Comparison of ENCODE assay signal across 31 cellular contexts in the genomic region with DNA sequence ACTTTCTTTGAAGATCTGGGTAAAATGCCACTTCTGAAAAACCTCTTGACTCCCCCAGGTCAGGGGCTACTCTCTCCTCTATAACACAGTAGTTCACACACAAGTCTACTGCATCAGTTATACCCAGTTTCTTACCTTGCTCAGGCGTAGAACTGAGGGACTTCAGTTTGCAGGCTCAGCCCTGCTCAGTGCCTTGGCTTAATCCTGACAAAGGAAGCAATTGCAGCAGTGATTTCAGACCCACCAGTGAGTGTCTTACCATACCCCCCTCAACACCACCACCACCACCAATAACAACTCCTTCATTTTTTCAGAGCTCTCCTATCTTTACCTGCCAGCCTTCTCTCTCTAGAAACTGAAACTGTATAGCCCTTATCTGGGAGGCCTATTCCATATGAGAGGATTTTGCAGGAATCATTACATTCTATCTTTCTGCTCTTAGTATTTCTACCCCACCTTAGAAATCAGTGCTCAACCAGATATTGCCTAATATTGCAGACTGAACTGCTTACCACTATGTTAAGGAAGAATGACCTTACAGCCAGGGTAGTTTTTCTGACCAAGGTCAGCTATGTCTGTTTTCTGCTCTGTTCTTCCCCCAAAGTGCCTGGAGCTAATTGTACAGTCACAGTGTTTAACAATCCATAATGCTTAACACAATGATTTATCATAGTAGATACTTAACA.
DNase-seq lines count a peak whose midpoint lies in the region; ATAC-seq and TF ChIP-seq lines count a peak whose summit lies in the region.
"Had no signal": no experiment of that assay in that cellular context is flagged by ENCODE, and none has a peak within 500 bp of the region (broad histone marks: within the 10 kb centered on the region; RNA-seq: fewer than 3 reads in every experiment).

No MANE protein-coding gene starts in this region.

- POLR2A ChIA-PET in activated CD4-positive, alpha-beta T cell treated with anti-CD3 and anti-CD28 coated beads, Interleukin-2, amount 10 ng/mL, durations not matched to agents 7 days and 5 days (lab: Charles Lee) = interaction anchor here (0.7 kb wide), 1 partner anchor 56 kb away, joined by 3 read pairs; no protein-coding TSS in a partner anchor
- POLR2A ChIA-PET in activated naive CD8-positive, alpha-beta T cell treated with anti-CD3 and anti-CD28 coated beads, Interleukin-2, amount 10 ng/mL, durations not matched to agents 7 days and 5 days (lab: Charles Lee) = interaction anchor here (0.6 to 0.9 kb wide), 2 partner anchors 104 to 107 kb away, joined by 3 to 4 read pairs; no protein-coding TSS in a partner anchor

- CTCF ChIA-PET in activated CD4-positive, alpha-beta T cell treated with anti-CD3 and anti-CD28 coated beads, Interleukin-2, amount 10 ng/mL, durations not matched to agents 7 days and 5 days (lab: Charles Lee) = interaction anchor here (0.5 to 1.9 kb wide), 4 partner anchors 9 to 157 kb away, joined by 3 to 7 read pairs (median 4); no protein-coding TSS in a partner anchor

- ATAC-seq in activated naive CD8-positive, alpha-beta T cell treated with anti-CD3 and anti-CD28 coated beads, Interleukin-2, amount 10 ng/mL, durations not matched to agents 7 days and 5 days (ENCODE audit: low read depth) = no peak
- no peak for ATAC-seq in right lobe of liver
- ATAC-seq: activated T-cell treated with anti-CD3 and anti-CD28 coated beads, Interleukin-2, amount 50 U/mL, for 4 hours; left lung had no signal

- peaks cover under 1% of the 10 kb centered on the region for H3K4me1 ChIP-seq in parathyroid adenoma
- H3K4me1 ChIP-seq in right lobe of liver = peaks cover 0 to 7% (median 2%) of the 10 kb centered on the region in 4 donors
- H3K4me1 ChIP-seq: Caco-2 had no signal

- intact Hi-C loops in right lobe of liver (cut with DNase I) = no loop called here

- no peak overlapping the region for H3K4me3 Mint-ChIP-seq in activated CD4-positive, alpha-beta T cell treated with anti-CD3 and anti-CD28 coated beads, Interleukin-2, amount 10 ng/mL, durations not matched to agents 7 days and 5 days
- no peak overlapping the region for H3K4me3 Mint-ChIP-seq in activated naive CD8-positive, alpha-beta T cell treated with anti-CD3 and anti-CD28 coated beads, Interleukin-2, amount 10 ng/mL, durations not matched to agents 7 days and 5 days
- H3K4me3 Mint-ChIP-seq: activated T-cell treated with anti-CD3 and anti-CD28 coated beads, Interleukin-2, amount 50 U/mL, for 4 hours; brain; immature natural killer cell had no signal

- peak overlapping the region; percentile 6 for H3K4me2 ChIP-seq in parathyroid adenoma (ENCODE audit: low read length)
- H3K4me2 ChIP-seq: hepatocyte had no signal

- no peak for TF ChIP-seq POLR2A in right lobe of liver (IDR thresholded peaks at IDR 0.05)

- peaks cover 16% of the 10 kb centered on the region for H3K36me3 Mint-ChIP-seq in activated CD4-positive, alpha-beta T cell treated with anti-CD3 and anti-CD28 coated beads, Interleukin-2, amount 10 ng/mL, durations not matched to agents 7 days and 5 days (ENCODE audit: low read depth)
- peaks cover 3% of the 10 kb centered on the region for H3K36me3 Mint-ChIP-seq in activated naive CD8-positive, alpha-beta T cell treated with anti-CD3 and anti-CD28 coated beads, Interleukin-2, amount 10 ng/mL, durations not matched to agents 7 days and 5 days
- H3K36me3 Mint-ChIP-seq: brain, immature natural killer cell had no signal

- H3K79me2 ChIP-seq in parathyroid adenoma = no peaks in the 10 kb centered on the region
- H3K79me2 ChIP-seq: hepatocyte had no signal

- H3K27ac Mint-ChIP-seq in activated CD4-positive, alpha-beta T cell treated with anti-CD3 and anti-CD28 coated beads, Interleukin-2, amount 10 ng/mL, durations not matched to agents 7 days and 5 days = peak overlapping the region; percentile 61
- H3K27ac Mint-ChIP-seq in activated naive CD8-positive, alpha-beta T cell treated with anti-CD3 and anti-CD28 coated beads, Interleukin-2, amount 10 ng/mL, durations not matched to agents 7 days and 5 days = peak overlapping the region; percentile 17
- H3K27ac Mint-ChIP-seq: progenitor cell of endocrine pancreas had no signal

- H3K4me1 Mint-ChIP-seq in activated CD4-positive, alpha-beta T cell treated with anti-CD3 and anti-CD28 coated beads, Interleukin-2, amount 10 ng/mL, durations not matched to agents 7 days and 5 days = peaks cover 79% of the 10 kb centered on the region
- peaks cover 58% of the 10 kb centered on the region for H3K4me1 Mint-ChIP-seq in activated naive CD8-positive, alpha-beta T cell treated with anti-CD3 and anti-CD28 coated beads, Interleukin-2, amount 10 ng/mL, durations not matched to agents 7 days and 5 days

- WGBS in right lobe of liver (ENCODE audit: insufficient coverage, low coverage, low lambda C conversion rate, missing lambda C conversion rate) = no CpG with 5 or more reads among the region's 1 CpG

- H3K4me3 ChIP-seq in parathyroid adenoma (ENCODE audit: low read depth, low read length) = no peak overlapping the region
- no peak overlapping the region for H3K4me3 ChIP-seq in right lobe of liver
- H3K4me3 ChIP-seq: hepatocyte, left lung, tibial artery had no signal

- H2AFZ ChIP-seq in parathyroid adenoma = no peak overlapping the region
- H2AFZ ChIP-seq: hepatocyte had no signal

- no peaks in the 10 kb centered on the region for H3K27me3 Mint-ChIP-seq in activated CD4-positive, alpha-beta T cell treated with anti-CD3 and anti-CD28 coated beads, Interleukin-2, amount 10 ng/mL, durations not matched to agents 7 days and 5 days
- no peaks in the 10 kb centered on the region for H3K27me3 Mint-ChIP-seq in activated naive CD8-positive, alpha-beta T cell treated with anti-CD3 and anti-CD28 coated beads, Interleukin-2, amount 10 ng/mL, durations not matched to agents 7 days and 5 days
- H3K27me3 Mint-ChIP-seq: brain had no signal

- H3K9me3 ChIP-seq in parathyroid adenoma (ENCODE audit: control insufficient read depth, low read length) (no peaks in the 10 kb centered on the region), right lobe of liver (no peaks in the 10 kb centered on the region)
- H3K9me3 ChIP-seq: Caco-2, left lung, tibial artery had no signal

- no peaks in the 10 kb centered on the region for H3K36me3 ChIP-seq in parathyroid adenoma (ENCODE audit: control insufficient read depth, insufficient read depth, low read length)
- H3K36me3 ChIP-seq in right lobe of liver = no peaks in the 10 kb centered on the region
- H3K36me3 ChIP-seq: left lung, tibial artery had no signal

- DNase-seq in activated CD4-positive, alpha-beta T cell treated with anti-CD3 and anti-CD28 coated beads, Interleukin-2, amount 10 ng/mL, durations not matched to agents 7 days and 5 days = no peak
- no peak for DNase-seq in activated CD4-positive, alpha-beta T cell treated with anti-CD3 and anti-CD28 coated beads for 1 hour
- peak; percentile 34 for DNase-seq in NCI-H226
- no peak for DNase-seq in activated naive CD8-positive, alpha-beta T cell treated with anti-CD3 and anti-CD28 coated beads, Interleukin-2, amount 10 ng/mL, durations not matched to agents 7 days and 5 days
- no peak for DNase-seq in stimulated activated CD4-positive, alpha-beta T cell treated with anti-CD3 and anti-CD28 coated beads, Interleukin-2, amount 100 ng/mL, for 24 hours
- no peak for DNase-seq in right lobe of liver
- DNase-seq in DMS 273 (lab: John Stamatoyannopoulos, UW; ENCODE audit: unreplicated experiment) = no peak
- DNase-seq: 8988T; activated CD4-positive, CD25-positive, alpha-beta regulatory T cell; activated CD8-positive, alpha-beta memory T cell treated with anti-CD3 and anti-CD28 coated beads for 24 hours; activated T-cell treated with anti-CD3 and anti-CD28 coated beads, Interleukin-2, amount 50 U/mL, for 4 hours; AML-193; Caco-2; effector CD4-positive, alpha-beta T cell; erythroblast; foreskin melanocyte; immature natural killer cell; left lung; midbrain; NCI-H2081 treated with DMSO at 0.1 percent for 48 hours; NCI-H510A; NK-92 treated with Interleukin-12 subunit alpha and Interleukin-12 subunit beta, amount 100 ng/mL, for 24 hours; RPMI8226; stimulated activated CD4-positive, alpha-beta T cell treated with anti-CD3 and anti-CD28 coated beads, Interleukin-1b, Interleukin-23, amount 100 ng/mL, for 48 hours; stimulated activated naive CD4-positive, alpha-beta T cell; tibial artery had no signal

- H3K9me3 Mint-ChIP-seq in activated CD4-positive, alpha-beta T cell treated with anti-CD3 and anti-CD28 coated beads, Interleukin-2, amount 10 ng/mL, durations not matched to agents 7 days and 5 days = peaks cover 6% of the 10 kb centered on the region
- H3K9me3 Mint-ChIP-seq in activated naive CD8-positive, alpha-beta T cell treated with anti-CD3 and anti-CD28 coated beads, Interleukin-2, amount 10 ng/mL, durations not matched to agents 7 days and 5 days = peaks cover 2% of the 10 kb centered on the region
- H3K9me3 Mint-ChIP-seq: activated T-cell treated with anti-CD3 and anti-CD28 coated beads, Interleukin-2, amount 50 U/mL, for 4 hours; brain; immature natural killer cell had no signal

- no peak overlapping the region for H3K27ac ChIP-seq in parathyroid adenoma
- no peak overlapping the region for H3K27ac ChIP-seq in right lobe of liver
- H3K27ac ChIP-seq: hepatocyte, HL-60, left lung, tibial artery had no signal

- no peak overlapping the region for H3K9ac ChIP-seq in parathyroid adenoma

- no peak for TF ChIP-seq CTCF in parathyroid adenoma (IDR thresholded peaks at IDR 0.05)
- TF ChIP-seq CTCF in right lobe of liver (IDR thresholded peaks at IDR 0.05) = no peak

- H3K27me3 ChIP-seq in parathyroid adenoma (ENCODE audit: control insufficient read depth, insufficient read depth, low read length) (no peaks in the 10 kb centered on the region), right lobe of liver (no peaks in the 10 kb centered on the region)
- H3K27me3 ChIP-seq: hepatocyte, left lung, tibial artery had no signal
